15 cellular contexts compared by ENCODE assay signal in the genomic region with DNA sequence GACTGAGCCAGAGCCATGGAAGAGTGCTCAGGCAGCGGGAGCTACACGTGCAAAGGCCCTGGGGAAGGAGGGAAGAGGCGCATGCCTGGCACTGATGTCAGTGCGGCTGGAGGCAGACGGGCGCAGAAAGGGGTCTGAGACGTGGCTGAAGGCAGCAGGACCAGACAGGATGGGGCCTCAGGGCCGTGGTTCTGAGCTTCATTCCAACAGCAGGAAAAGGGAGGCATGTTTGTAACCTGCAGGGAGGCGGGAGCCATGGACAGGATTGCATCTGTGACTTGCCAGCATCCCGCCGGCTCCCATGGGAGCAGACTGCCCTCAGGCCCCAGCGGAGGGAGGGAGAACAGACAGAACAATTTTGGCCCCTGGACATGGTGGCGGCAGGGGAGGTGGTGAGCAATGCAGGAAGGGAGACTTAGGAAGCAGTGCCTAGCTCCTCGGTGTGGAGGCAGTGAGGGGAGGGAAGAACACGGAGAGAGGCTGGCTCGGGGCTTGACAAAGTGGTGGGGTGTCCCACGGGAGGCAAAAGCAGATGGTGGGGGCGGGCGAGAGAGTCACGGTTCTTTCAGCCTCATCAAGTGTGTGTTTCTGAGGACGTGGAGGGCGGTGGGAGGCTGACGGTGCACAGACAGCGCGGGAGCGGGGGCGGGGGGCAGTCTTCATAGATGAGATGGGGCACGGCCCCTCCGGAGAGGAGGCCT. TPM values are rescaled to one million over a fixed set of nuclear protein-coding genes. Genes with fewer than 3 reads are reported as not detected.
DNase-seq lines count a peak whose midpoint lies in the region; ATAC-seq and TF ChIP-seq lines count a peak whose summit lies in the region.
"Had no signal": no experiment of that assay in that cellular context is flagged by ENCODE, and none has a peak within 500 bp of the region (broad histone marks: within the 10 kb centered on the region; RNA-seq: fewer than 3 reads in every experiment).

No MANE protein-coding gene starts in this region.

- no peak overlapping the region for H3K27ac Mint-ChIP-seq in CD8-positive, alpha-beta memory T cell
- H3K27ac Mint-ChIP-seq: stimulated activated naive CD8-positive, alpha-beta T cell treated with anti-CD3 and anti-CD28 coated beads, Interleukin-15, Interleukin-2, amounts not matched to agents 100 ng/mL and 50 ng/mL, for 24 hours had no signal

- H3K9me3 ChIP-seq in osteoblast (ENCODE audit: low read depth, low read length), result no peaks in the 10 kb centered on the region
- H3K9me3 ChIP-seq in CD8-positive, alpha-beta memory T cell (ENCODE audit: low read length), result no peaks in the 10 kb centered on the region
- H3K9me3 ChIP-seq: mucosa of descending colon had no signal

- H3K4me1 ChIP-seq in osteoblast (ENCODE audit: insufficient read depth, low read length), result no peaks in the 10 kb centered on the region
- H3K4me1 ChIP-seq in CD8-positive, alpha-beta memory T cell (ENCODE audit: insufficient read depth, low read length), result peaks cover 20% of the 10 kb centered on the region

- POLR2A ChIA-PET in CD8-positive, alpha-beta memory T cell (lab: Charles Lee), result no interaction called here

- peak overlapping the region; percentile 63 for H3K27ac ChIP-seq in caudate nucleus (ENCODE audit: low read depth, low read length)
- H3K27ac ChIP-seq in osteoblast (ENCODE audit: low read depth, low read length), result no peak overlapping the region
- H3K27ac ChIP-seq in CD8-positive, alpha-beta memory T cell (ENCODE audit: low read depth, low read length), result no peak overlapping the region
- H3K27ac ChIP-seq in substantia nigra (ENCODE audit: low read depth, low read length, poor library complexity, severe bottlenecking), result no peak overlapping the region
- H3K27ac ChIP-seq: C4-2B had no signal

- no peaks in the 10 kb centered on the region for H3K36me3 ChIP-seq in osteoblast (ENCODE audit: insufficient read depth, low read length)
- H3K36me3 ChIP-seq in CD8-positive, alpha-beta memory T cell (ENCODE audit: insufficient read depth, low read length), result no peaks in the 10 kb centered on the region

- H3K4me2 ChIP-seq in osteoblast (ENCODE audit: insufficient read depth, low read length), result no peak overlapping the region

- H3K27me3 Mint-ChIP-seq in CD8-positive, alpha-beta memory T cell, result peaks cover 18 to 29% of the 10 kb centered on the region in 2 donors

- H3K79me2 ChIP-seq in osteoblast (ENCODE audit: insufficient read depth, low read length), result no peaks in the 10 kb centered on the region

- no peaks in the 10 kb centered on the region for H3K36me3 Mint-ChIP-seq in CD8-positive, alpha-beta memory T cell

- CTCF ChIA-PET in CD8-positive, alpha-beta memory T cell (lab: Charles Lee), result interaction anchor here (1.1 to 1.5 kb wide), 2 partner anchors 9 to 53 kb away, joined by 4 read pairs; no protein-coding TSS in a partner anchor

- DNase-seq in EL, result peak; percentile 41
- peak; percentile 73 for DNase-seq in NCI-H1694 (lab: John Stamatoyannopoulos, UW)
- DNase-seq in caudate nucleus (lab: John Stamatoyannopoulos, UW), result peak in 12 of 61 donors; percentile 21 to 61 (median 44)
- peak; percentile 87 for DNase-seq in osteoblast (ENCODE audit: insufficient read length, low spot score, missing footprints)
- no peak for DNase-seq in CD8-positive, alpha-beta memory T cell
- no peak for DNase-seq in substantia nigra (lab: John Stamatoyannopoulos, UW)
- no peak for DNase-seq in GOT3 (lab: John Stamatoyannopoulos, UW)
- DNase-seq: activated T-cell treated with anti-CD3 and anti-CD28 coated beads, Interleukin-2, amount 50 U/mL, for 1 hour; NCI-H187 treated with DMSO at 0.1 percent for 48 hours; NCI-H82; stimulated activated CD4-positive, alpha-beta T cell treated with anti-CD3 and anti-CD28 coated beads, Interleukin-4, amount 100 ng/mL, for 4 hours had no signal

- H3K27me3 ChIP-seq in osteoblast (ENCODE audit: insufficient read depth, low read length), result peaks cover 4% of the 10 kb centered on the region
- peaks cover 7% of the 10 kb centered on the region for H3K27me3 ChIP-seq in CD8-positive, alpha-beta memory T cell (ENCODE audit: insufficient read depth, low read length, poor library complexity, severe bottlenecking)

- ATAC-seq in HG02610 (IDR thresholded peaks at IDR 0.05; ENCODE audit: unreplicated experiment), result no peak

- H2AFZ ChIP-seq in osteoblast (ENCODE audit: low read length), result no peak overlapping the region

- no peak for TF ChIP-seq CTCF in osteoblast (IDR thresholded peaks at IDR 0.05; ENCODE audit: extremely low read depth, low read depth, low read length)

- no peak overlapping the region for H3K4me3 ChIP-seq in osteoblast (ENCODE audit: insufficient read depth, low read length)
- H3K4me3 ChIP-seq in CD8-positive, alpha-beta memory T cell (ENCODE audit: low read length), result no peak overlapping the region
- H3K4me3 ChIP-seq: mucosa of descending colon had no signal

- peaks cover 0 to 6% (median under 1%) of the 10 kb centered on the region in 5 donors for H3K9me3 Mint-ChIP-seq in CD8-positive, alpha-beta memory T cell

- H4K20me1 ChIP-seq in osteoblast (ENCODE audit: insufficient read depth, low read length), result no peaks in the 10 kb centered on the region

- H3K4me1 Mint-ChIP-seq in CD8-positive, alpha-beta memory T cell, result peaks cover 5 to 9% (median 7%) of the 10 kb centered on the region in 3 donors

- no peak overlapping the region for H3K4me3 Mint-ChIP-seq in CD8-positive, alpha-beta memory T cell
- H3K4me3 Mint-ChIP-seq: stimulated activated naive CD8-positive, alpha-beta T cell treated with anti-CD3 and anti-CD28 coated beads, Interleukin-15, Interleukin-2, amounts not matched to agents 100 ng/mL and 50 ng/mL, for 24 hours had no signal

RNA-seq across cellular contexts. Expression of gene INF2, which starts 33.3 kb away (rescaled TPM):
- 46.6 and 49.2 TPM in 2 replicates for total RNA-seq in osteoblast
- 10 to 100 TPM; 55.9 to 56.3 TPM for total RNA-seq in CD8-positive, alpha-beta memory T cell
- 4.6 TPM for polyA plus RNA-seq in CD8-positive, alpha-beta memory T cell

RNA-seq across cellular contexts. Expression of gene TMEM179, which starts 51.6 kb away (rescaled TPM):
- total RNA-seq in osteoblast, result not detected in 2 replicates
- under 1 TPM in 1 of 2 experiments, not detected in 1; 0.31 TPM for total RNA-seq in CD8-positive, alpha-beta memory T cell
- polyA plus RNA-seq in CD8-positive, alpha-beta memory T cell, result not detected

Comparison
In these comparisons a context has a peak if more than half of its experiments do, and no peak if none do; other contexts are left out.
1. DNase-seq: peak in EL (single experiment), NCI-H1694 (single experiment) and osteoblast (single experiment); none in CD8-positive, alpha-beta memory T cell (0 of 5), substantia nigra (0 of 49) and GOT3 (single experiment).